ENCODE assay signal across 1 cellular context in the genomic region with DNA sequence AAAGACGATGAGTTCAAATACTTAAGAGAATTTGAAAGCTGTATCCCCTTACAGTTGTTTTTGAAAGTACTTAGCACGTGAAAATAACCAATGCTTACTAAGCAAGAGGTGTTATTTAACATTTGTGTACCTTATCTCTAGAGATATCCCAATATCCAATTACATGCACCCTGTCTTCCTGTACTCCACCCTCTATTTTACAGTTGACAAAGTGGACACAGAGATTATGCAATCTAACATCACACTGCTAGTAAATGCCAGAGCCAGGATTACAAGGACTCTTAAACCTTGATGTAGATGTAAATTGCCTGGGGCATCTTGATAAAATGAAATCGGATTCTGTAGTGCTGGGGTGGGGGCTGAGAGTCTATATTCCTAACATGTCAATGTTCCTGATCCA.
A peak's percentile ranks its signal among the peaks of the same experiment; 100 is the strongest.
TF ChIP-seq lines count a peak whose summit lies in the region.

No MANE protein-coding gene starts in this region.

TF ChIP-seq in HEK293, 187 proteins besides CTCF, POLR2A, EP300 and RAD21 (continued from another document and continues in another):
- peak; percentile 76 for TF ChIP-seq OSR2 (tag by site-specific recombination; IDR thresholded peaks at IDR 0.05)
- TF ChIP-seq, protein P1, sequence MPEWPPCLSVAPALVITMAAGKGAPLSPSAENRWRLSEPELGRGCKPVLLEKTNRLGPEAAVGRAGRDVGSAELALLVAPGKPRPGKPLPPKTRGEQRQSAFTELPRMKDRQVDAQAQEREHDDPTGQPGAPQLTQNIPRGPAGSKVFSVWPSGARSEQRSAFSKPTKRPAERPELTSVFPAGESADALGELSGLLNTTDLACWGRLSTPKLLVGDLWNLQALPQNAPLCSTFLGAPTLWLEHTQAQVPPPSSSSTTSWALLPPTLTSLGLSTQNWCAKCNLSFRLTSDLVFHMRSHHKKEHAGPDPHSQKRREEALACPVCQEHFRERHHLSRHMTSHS (tag by site-specific recombination; IDR thresholded peaks at IDR 0.05): no peak
- TF ChIP-seq, protein P2, sequence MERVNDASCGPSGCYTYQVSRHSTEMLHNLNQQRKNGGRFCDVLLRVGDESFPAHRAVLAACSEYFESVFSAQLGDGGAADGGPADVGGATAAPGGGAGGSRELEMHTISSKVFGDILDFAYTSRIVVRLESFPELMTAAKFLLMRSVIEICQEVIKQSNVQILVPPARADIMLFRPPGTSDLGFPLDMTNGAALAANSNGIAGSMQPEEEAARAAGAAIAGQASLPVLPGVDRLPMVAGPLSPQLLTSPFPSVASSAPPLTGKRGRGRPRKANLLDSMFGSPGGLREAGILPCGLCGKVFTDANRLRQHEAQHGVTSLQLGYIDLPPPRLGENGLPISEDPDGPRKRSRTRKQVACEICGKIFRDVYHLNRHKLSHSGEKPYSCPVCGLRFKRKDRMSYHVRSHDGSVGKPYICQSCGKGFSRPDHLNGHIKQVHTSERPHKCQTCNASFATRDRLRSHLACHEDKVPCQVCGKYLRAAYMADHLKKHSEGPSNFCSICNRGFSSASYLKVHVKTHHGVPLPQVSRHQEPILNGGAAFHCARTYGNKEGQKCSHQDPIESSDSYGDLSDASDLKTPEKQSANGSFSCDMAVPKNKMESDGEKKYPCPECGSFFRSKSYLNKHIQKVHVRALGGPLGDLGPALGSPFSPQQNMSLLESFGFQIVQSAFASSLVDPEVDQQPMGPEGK (tag by site-specific recombination; IDR thresholded peaks at IDR 0.05): peak; percentile 73
- TF ChIP-seq ZNF48 (tag by site-specific recombination; IDR thresholded peaks at IDR 0.05): no peak
- TF ChIP-seq HOXD13 (CRISPR knock-in tag; IDR thresholded peaks at IDR 0.05; ENCODE audit: borderline replicate concordance): peak; percentile 58; the same call in 1 of the 2 replicates
- peak; percentile 62; the same call in 1 of the 2 replicates for TF ChIP-seq ZNF518A (tag by site-specific recombination; conservative IDR thresholded peaks at IDR 0.05; ENCODE audit: low read depth)
- peak; percentile 83 for TF ChIP-seq PRDM6 (tag by site-specific recombination; IDR thresholded peaks at IDR 0.05)
- TF ChIP-seq, protein P3, sequence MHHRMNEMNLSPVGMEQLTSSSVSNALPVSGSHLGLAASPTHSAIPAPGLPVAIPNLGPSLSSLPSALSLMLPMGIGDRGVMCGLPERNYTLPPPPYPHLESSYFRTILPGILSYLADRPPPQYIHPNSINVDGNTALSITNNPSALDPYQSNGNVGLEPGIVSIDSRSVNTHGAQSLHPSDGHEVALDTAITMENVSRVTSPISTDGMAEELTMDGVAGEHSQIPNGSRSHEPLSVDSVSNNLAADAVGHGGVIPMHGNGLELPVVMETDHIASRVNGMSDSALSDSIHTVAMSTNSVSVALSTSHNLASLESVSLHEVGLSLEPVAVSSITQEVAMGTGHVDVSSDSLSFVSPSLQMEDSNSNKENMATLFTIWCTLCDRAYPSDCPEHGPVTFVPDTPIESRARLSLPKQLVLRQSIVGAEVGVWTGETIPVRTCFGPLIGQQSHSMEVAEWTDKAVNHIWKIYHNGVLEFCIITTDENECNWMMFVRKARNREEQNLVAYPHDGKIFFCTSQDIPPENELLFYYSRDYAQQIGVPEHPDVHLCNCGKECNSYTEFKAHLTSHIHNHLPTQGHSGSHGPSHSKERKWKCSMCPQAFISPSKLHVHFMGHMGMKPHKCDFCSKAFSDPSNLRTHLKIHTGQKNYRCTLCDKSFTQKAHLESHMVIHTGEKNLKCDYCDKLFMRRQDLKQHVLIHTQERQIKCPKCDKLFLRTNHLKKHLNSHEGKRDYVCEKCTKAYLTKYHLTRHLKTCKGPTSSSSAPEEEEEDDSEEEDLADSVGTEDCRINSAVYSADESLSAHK (tag by site-specific recombination; IDR thresholded peaks at IDR 0.05): peak; percentile 91
- no peak for TF ChIP-seq ZNF571 (tag by site-specific recombination; IDR thresholded peaks at IDR 0.05)
- peak; percentile 95 for TF ChIP-seq TCF7L2 (IDR thresholded peaks at IDR 0.05; ENCODE audit: borderline replicate concordance, low read depth, low read length)
- TF ChIP-seq ZNF18 (tag by site-specific recombination; IDR thresholded peaks at IDR 0.05): peak; percentile 74; the same call in 1 of the 2 replicates
- 0 out of 2 replicates have a peak, but pooled peaks have one; percentile 29 for TF ChIP-seq ZBTB17 (tag by site-specific recombination; IDR thresholded peaks at IDR 0.05)
- TF ChIP-seq, protein P4, sequence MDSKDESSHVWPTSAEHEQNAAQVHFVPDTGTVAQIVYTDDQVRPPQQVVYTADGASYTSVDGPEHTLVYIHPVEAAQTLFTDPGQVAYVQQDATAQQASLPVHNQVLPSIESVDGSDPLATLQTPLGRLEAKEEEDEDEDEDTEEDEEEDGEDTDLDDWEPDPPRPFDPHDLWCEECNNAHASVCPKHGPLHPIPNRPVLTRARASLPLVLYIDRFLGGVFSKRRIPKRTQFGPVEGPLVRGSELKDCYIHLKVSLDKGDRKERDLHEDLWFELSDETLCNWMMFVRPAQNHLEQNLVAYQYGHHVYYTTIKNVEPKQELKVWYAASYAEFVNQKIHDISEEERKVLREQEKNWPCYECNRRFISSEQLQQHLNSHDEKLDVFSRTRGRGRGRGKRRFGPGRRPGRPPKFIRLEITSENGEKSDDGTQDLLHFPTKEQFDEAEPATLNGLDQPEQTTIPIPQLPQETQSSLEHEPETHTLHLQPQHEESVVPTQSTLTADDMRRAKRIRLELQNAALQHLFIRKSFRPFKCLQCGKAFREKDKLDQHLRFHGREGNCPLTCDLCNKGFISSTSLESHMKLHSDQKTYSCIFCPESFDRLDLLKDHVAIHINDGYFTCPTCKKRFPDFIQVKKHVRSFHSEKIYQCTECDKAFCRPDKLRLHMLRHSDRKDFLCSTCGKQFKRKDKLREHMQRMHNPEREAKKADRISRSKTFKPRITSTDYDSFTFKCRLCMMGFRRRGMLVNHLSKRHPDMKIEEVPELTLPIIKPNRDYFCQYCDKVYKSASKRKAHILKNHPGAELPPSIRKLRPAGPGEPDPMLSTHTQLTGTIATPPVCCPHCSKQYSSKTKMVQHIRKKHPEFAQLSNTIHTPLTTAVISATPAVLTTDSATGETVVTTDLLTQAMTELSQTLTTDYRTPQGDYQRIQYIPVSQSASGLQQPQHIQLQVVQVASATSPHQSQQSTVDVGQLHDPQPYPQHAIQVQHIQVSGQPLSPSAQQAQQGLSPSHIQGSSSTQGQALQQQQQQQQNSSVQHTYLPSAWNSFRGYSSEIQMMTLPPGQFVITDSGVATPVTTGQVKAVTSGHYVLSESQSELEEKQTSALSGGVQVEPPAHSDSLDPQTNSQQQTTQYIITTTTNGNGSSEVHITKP (tag by site-specific recombination; IDR thresholded peaks at IDR 0.05): peak; percentile 47
- peak; percentile 53; the same call in 1 of the 2 replicates for TF ChIP-seq MZF1 (tag by site-specific recombination; IDR thresholded peaks at IDR 0.05; ENCODE audit: borderline replicate concordance)
- TF ChIP-seq ZXDB (tag by site-specific recombination; IDR thresholded peaks at IDR 0.05): peak; percentile 93
- peak; percentile 70; the same call in 1 of the 2 replicates for TF ChIP-seq ZNF610 (tag by site-specific recombination; IDR thresholded peaks at IDR 0.05; ENCODE audit: borderline replicate concordance)
- peak; percentile 88 for TF ChIP-seq ZNF692 (tag by site-specific recombination; IDR thresholded peaks at IDR 0.05)
- TF ChIP-seq ZNF600 (tag by site-specific recombination; IDR thresholded peaks at IDR 0.05): no peak
- peak; percentile 86; the same call in 1 of the 2 replicates for TF ChIP-seq KLF7 (tag by site-specific recombination; IDR thresholded peaks at IDR 0.05; ENCODE audit: borderline replicate concordance)
- TF ChIP-seq ZBTB44 (tag by site-specific recombination; IDR thresholded peaks at IDR 0.05): peak; percentile 64
- no peak for TF ChIP-seq HOXC10 (CRISPR knock-in tag; IDR thresholded peaks at IDR 0.05)
- TF ChIP-seq ZSCAN30 (tag by site-specific recombination; IDR thresholded peaks at IDR 0.05): peak; percentile 73
- TF ChIP-seq ZNF202 (tag by site-specific recombination; IDR thresholded peaks at IDR 0.05; ENCODE audit: borderline replicate concordance): no peak
- TF ChIP-seq FEZF1 (tag by site-specific recombination; IDR thresholded peaks at IDR 0.05): peak; percentile 96
- no peak for TF ChIP-seq AEBP2 (tag by site-specific recombination; IDR thresholded peaks at IDR 0.05; ENCODE audit: borderline replicate concordance)
- peak; percentile 79; the same call in 1 of the 2 replicates for TF ChIP-seq OVOL3 (tag by site-specific recombination; IDR thresholded peaks at IDR 0.05)
- TF ChIP-seq ZNF350 (tag by site-specific recombination; IDR thresholded peaks at IDR 0.05): 0 out of 2 replicates have a peak, but pooled peaks have one; percentile 48
